ENCODE assay signal across 1 cellular context in genomic region chr19:4702764-4703163, GRCh38.
TF ChIP-seq lines count a peak whose summit lies in the region.

No MANE protein-coding gene starts in this region.

TF ChIP-seq in HepG2, 621 proteins besides CTCF, POLR2A, EP300 and RAD21:
- TF ChIP-seq ZNF552 (CRISPR knock-in tag; IDR thresholded peaks at IDR 0.05; ENCODE audit: borderline replicate concordance) (no peak), PCBP1 (IDR thresholded peaks at IDR 0.05; ENCODE audit: borderline replicate concordance, low read depth, low read length) (peak; percentile 97), RBM22 (optimal IDR thresholded peaks at IDR 0.05; ENCODE audit: low read length) (no peak), HNRNPK (IDR thresholded peaks at IDR 0.05; ENCODE audit: low read depth, low read length, poor library complexity, severe bottlenecking) (peak; percentile 98)
TF ChIP-seq in HepG2: peak in this region for 2.
